17 cellular contexts compared by ENCODE assay signal in genomic region chr19:45166723-45167252, GRCh38. TPM values are rescaled to one million over a fixed set of nuclear protein-coding genes. Genes with fewer than 3 reads are reported as not detected.
DNase-seq lines count a peak whose midpoint lies in the region; FAIRE-seq and TF ChIP-seq lines count a peak whose summit lies in the region.
"Had no signal": no experiment of that assay in that cellular context is flagged by ENCODE, and none has a peak within 500 bp of the region (broad histone marks: within the 10 kb centered on the region; RNA-seq: fewer than 3 reads in every experiment).

No MANE protein-coding gene starts in this region.

- H4K20me1 ChIP-seq in neural progenitor cell (ENCODE audit: low read depth) = peaks cover 32% of the 10 kb centered on the region

- H3K27ac Mint-ChIP-seq in activated CD4-positive, alpha-beta T cell treated with anti-CD3 and anti-CD28 coated beads, Interleukin-2, amount 10 ng/mL, durations not matched to agents 7 days and 5 days = peak overlapping the region; percentile 63
- peak overlapping the region; percentile 89 for H3K27ac Mint-ChIP-seq in neural progenitor cell

- 0 out of 2 replicates have a peak, but pooled peaks cover 5% of the 10 kb centered on the region for H3K4me1 ChIP-seq in HUES64 (ENCODE audit: insufficient read depth, low read length)
- H3K4me1 ChIP-seq in neural progenitor cell = no peaks in the 10 kb centered on the region

- H2AFZ ChIP-seq in neural progenitor cell (replicated peaks) = no peak overlapping the region

- H3K27me3 Mint-ChIP-seq in activated CD4-positive, alpha-beta T cell treated with anti-CD3 and anti-CD28 coated beads, Interleukin-2, amount 10 ng/mL, durations not matched to agents 7 days and 5 days = no peaks in the 10 kb centered on the region
- peaks cover 2% of the 10 kb centered on the region for H3K27me3 Mint-ChIP-seq in neural progenitor cell (ENCODE audit: insufficient read depth, low read depth)

- TF ChIP-seq CTCF in brain microvascular endothelial cell (IDR thresholded peaks at IDR 0.05; ENCODE audit: low read depth, low read length, missing control alignments) (peak; percentile 4), neural progenitor cell (IDR thresholded peaks at IDR 0.05) (no peak)

- no peaks in the 10 kb centered on the region for H3K36me3 Mint-ChIP-seq in activated CD4-positive, alpha-beta T cell treated with anti-CD3 and anti-CD28 coated beads, Interleukin-2, amount 10 ng/mL, durations not matched to agents 7 days and 5 days (ENCODE audit: low read depth)
- no peaks in the 10 kb centered on the region for H3K36me3 Mint-ChIP-seq in neural progenitor cell

- 50% methylated on average over 14 of the region's 14 CpGs for WGBS in HUES64

- H3K79me2 ChIP-seq in neural progenitor cell (ENCODE audit: low read depth) = no peaks in the 10 kb centered on the region

- H3K27me3 ChIP-seq in HUES64 (ENCODE audit: insufficient read depth, low read length) (no peaks in the 10 kb centered on the region), brain microvascular endothelial cell (replicated peaks) (no peaks in the 10 kb centered on the region), neural progenitor cell (peaks cover 2% of the 10 kb centered on the region)
- H3K27me3 ChIP-seq: dorsolateral prefrontal cortex had no signal

- no peaks in the 10 kb centered on the region for H3K9me3 Mint-ChIP-seq in activated CD4-positive, alpha-beta T cell treated with anti-CD3 and anti-CD28 coated beads, Interleukin-2, amount 10 ng/mL, durations not matched to agents 7 days and 5 days
- H3K9me3 Mint-ChIP-seq in neural progenitor cell = no peaks in the 10 kb centered on the region

- H3K36me3 ChIP-seq in HUES64 (ENCODE audit: insufficient read depth, low read length) (no peaks in the 10 kb centered on the region), brain microvascular endothelial cell (replicated peaks) (no peaks in the 10 kb centered on the region), neural progenitor cell (no peaks in the 10 kb centered on the region)

- no peak for FAIRE-seq in urothelium cell line (lab: Jason Lieb, UNC)

- CTCF ChIA-PET in activated CD4-positive, alpha-beta T cell treated with anti-CD3 and anti-CD28 coated beads, Interleukin-2, amount 10 ng/mL, durations not matched to agents 7 days and 5 days (lab: Charles Lee) = interaction anchor here (0.7 to 3.7 kb wide), 3 partner anchors 12 to 14 kb away, joined by 3 to 11 read pairs (median 5); partner anchors contain the start of genes BLOC1S3 and TRAPPC6A

- POLR2A ChIA-PET in activated CD4-positive, alpha-beta T cell treated with anti-CD3 and anti-CD28 coated beads, Interleukin-2, amount 10 ng/mL, durations not matched to agents 7 days and 5 days (lab: Charles Lee) = no interaction called here

- H3K9me3 ChIP-seq in HUES64 (ENCODE audit: insufficient read depth, low read depth, low read length) = no peaks in the 10 kb centered on the region
- no peaks in the 10 kb centered on the region for H3K9me3 ChIP-seq in neural progenitor cell (ENCODE audit: low read depth)

- H3K4me2 ChIP-seq in neural progenitor cell = no peak overlapping the region

- H3K4me3 ChIP-seq in HUES64 (ENCODE audit: low read length) = no peak overlapping the region
- H3K4me3 ChIP-seq in brain microvascular endothelial cell (ENCODE audit: low read depth, low read length) = no peak overlapping the region
- no peak overlapping the region for H3K4me3 ChIP-seq in neural progenitor cell
- H3K4me3 ChIP-seq: dorsolateral prefrontal cortex, skin epidermis had no signal

- in situ Hi-C loops in brain microvascular endothelial cell (cut with HindIII; ENCODE audit: low pct_ligation_motif_present, low sequenced_read_pairs) = no loop called here

- no peak overlapping the region for H3K4me3 Mint-ChIP-seq in activated CD4-positive, alpha-beta T cell treated with anti-CD3 and anti-CD28 coated beads, Interleukin-2, amount 10 ng/mL, durations not matched to agents 7 days and 5 days
- no peak overlapping the region for H3K4me3 Mint-ChIP-seq in neural progenitor cell

- no peak for DNase-seq in activated CD4-positive, alpha-beta T cell treated with anti-CD3 and anti-CD28 coated beads, Interleukin-2, amount 10 ng/mL, durations not matched to agents 7 days and 5 days
- no peak for DNase-seq in activated CD4-positive, alpha-beta T cell treated with anti-CD3 and anti-CD28 coated beads, Interleukin-2, amount 50 U/mL, for 48 hours
- DNase-seq in brain microvascular endothelial cell = no peak
- no peak for DNase-seq in neural progenitor cell (ENCODE audit: low spot score)
- no peak for DNase-seq in urothelium cell line (ENCODE audit: low spot score)
- DNase-seq in NCI-H1694 treated with DMSO at 0.1 percent for 48 hours (lab: John Stamatoyannopoulos, UW) = no peak
- DNase-seq in putamen (ENCODE audit: low spot score) = no peak
- DNase-seq: ACHN; dorsolateral prefrontal cortex; GOT3; KBM-7; NCI-H1105 treated with DMSO at 0.1 percent for 48 hours; NCI-H524; stimulated activated naive CD8-positive, alpha-beta T cell treated with anti-CD3 and anti-CD28 coated beads, Interleukin-15, Interleukin-2, amounts not matched to agents 100 U/mL and 50 U/mL, for 24 hours had no signal

- H3K27ac ChIP-seq in HUES64 (ENCODE audit: low read depth, low read length) = no peak overlapping the region
- no peak overlapping the region for H3K27ac ChIP-seq in brain microvascular endothelial cell
- no peak overlapping the region for H3K27ac ChIP-seq in neural progenitor cell
- H3K27ac ChIP-seq: dorsolateral prefrontal cortex had no signal

- H3K9ac ChIP-seq in HUES64 (ENCODE audit: low read depth, low read length) (peak overlapping the region; percentile 14; the same call in 1 of the 2 replicates), neural progenitor cell (no peak overlapping the region)

- peaks cover 45% of the 10 kb centered on the region for H3K4me1 Mint-ChIP-seq in activated CD4-positive, alpha-beta T cell treated with anti-CD3 and anti-CD28 coated beads, Interleukin-2, amount 10 ng/mL, durations not matched to agents 7 days and 5 days
- peaks cover 13% of the 10 kb centered on the region for H3K4me1 Mint-ChIP-seq in neural progenitor cell

- no peaks in the 10 kb centered on the region for H3F3A ChIP-seq in neural progenitor cell (ENCODE audit: low read depth)

RNA-seq across cellular contexts. Expression of gene NKPD1, which starts 6.0 kb away (rescaled TPM):
- under 1 TPM in 1 of 2 experiments, not detected in 1; 0.17 TPM for total RNA-seq in activated CD4-positive, alpha-beta T cell treated with anti-CD3 and anti-CD28 coated beads, Interleukin-2, amount 10 ng/mL, durations not matched to agents 7 days and 5 days
- polyA plus RNA-seq in HUES64 (2013, experiment 1 of 2) = not detected
- polyA plus RNA-seq in HUES64 (2013, experiment 2 of 2) = 0.19 TPM
- total RNA-seq in neural progenitor cell (ENCODE audit: low replicate concordance) = 0.02 and 0.19 TPM in 2 replicates
- polyA plus RNA-seq: fibroblast of lung had no signal

RNA-seq across cellular contexts. Expression of gene TRAPPC6A, which starts 11.2 kb away (rescaled TPM):
- total RNA-seq in activated CD4-positive, alpha-beta T cell treated with anti-CD3 and anti-CD28 coated beads, Interleukin-2, amount 10 ng/mL, durations not matched to agents 7 days and 5 days = 10 to 100 TPM; 55.1 to 64.2 TPM
- polyA plus RNA-seq in HUES64 (2013, experiment 1 of 2) = 20.2 TPM
- 27.0 TPM for polyA plus RNA-seq in HUES64 (2013, experiment 2 of 2)
- total RNA-seq in neural progenitor cell (ENCODE audit: low replicate concordance) = 24.7 and 55.1 TPM in 2 replicates

RNA-seq across cellular contexts. Expression of gene BLOC1S3, which starts 11.8 kb away (rescaled TPM):
- total RNA-seq in activated CD4-positive, alpha-beta T cell treated with anti-CD3 and anti-CD28 coated beads, Interleukin-2, amount 10 ng/mL, durations not matched to agents 7 days and 5 days = 10 to 100 TPM; 15.3 to 19.7 TPM
- 3.2 TPM for polyA plus RNA-seq in HUES64 (2013, experiment 1 of 2)
- 4.2 TPM for polyA plus RNA-seq in HUES64 (2013, experiment 2 of 2)
- total RNA-seq in neural progenitor cell (ENCODE audit: low replicate concordance) = 2.0 and 3.8 TPM in 2 replicates
